In genomic region chr11:65857500-65858353, GRCh38 we compare ENCODE assay signal across 8 cellular contexts. TPM values are rescaled to one million over a fixed set of nuclear protein-coding genes. Genes with fewer than 3 reads are reported as not detected.
A peak's percentile ranks its signal among the peaks of the same experiment; 100 is the strongest.
DNase-seq lines count a peak whose midpoint lies in the region; ATAC-seq and TF ChIP-seq lines count a peak whose summit lies in the region.

CFL1 (minus strand) TSS chr11:65858180; CDS start chr11:65858099, 81 bp downstream.

- ATAC-seq in omental fat pad (ENCODE audit: low FRiP score): peak; percentile 77

- H3K27me3 Mint-ChIP-seq in activated naive CD4-positive, alpha-beta T cell treated with anti-CD3 and anti-CD28 coated beads, Interleukin-2, amount 50 U/mL, for 24 hours: no peaks in the 10 kb centered on the region

- H3K36me3 Mint-ChIP-seq in activated naive CD4-positive, alpha-beta T cell treated with anti-CD3 and anti-CD28 coated beads, Interleukin-2, amount 50 U/mL, for 24 hours: peaks cover 23% of the 10 kb centered on the region

- CTCF ChIA-PET in HEK293T (lab: Yijun Ruan, JAX): interaction anchor here (0.6 to 3.7 kb wide), 2 partner anchors 31 to 1273 kb away, joined by 5 to 59 read pairs; partner anchors contain the start of genes CCDC85B and FIBP

- H3K27ac Mint-ChIP-seq in activated naive CD4-positive, alpha-beta T cell treated with anti-CD3 and anti-CD28 coated beads, Interleukin-2, amount 50 U/mL, for 24 hours: peak within 1 kb of the TSS; percentile 98

- TF ChIP-seq CTCF in omental fat pad (IDR thresholded peaks at IDR 0.05): no peak

- no peaks in the 10 kb centered on the region for H3K9me3 Mint-ChIP-seq in activated naive CD4-positive, alpha-beta T cell treated with anti-CD3 and anti-CD28 coated beads, Interleukin-2, amount 50 U/mL, for 24 hours

- DNase-seq in GF-D8 (lab: John Stamatoyannopoulos, UW) (peak; percentile 91), HEK293T (ENCODE audit: extremely low spot score) (peak; percentile 85), NAMALWA (ENCODE audit: low spot score) (peak; percentile 98), SKM-1 (lab: John Stamatoyannopoulos, UW; ENCODE audit: unreplicated experiment) (peak; percentile 95), globus pallidus (ENCODE audit: low spot score) (peak; percentile 97), omental fat pad (ENCODE audit: low spot score) (peak; percentile 79)

- POLR2A ChIA-PET in HEK293T (lab: Yijun Ruan, JAX): interaction anchor here (0.6 to 17.2 kb wide), 16 partner anchors 9 to 737 kb away, joined by 3 to 289 read pairs (median 4); partner anchors contain the start of genes CCDC85B, CTSW, FAM89B and FIBP

- peaks cover 63% of the 10 kb centered on the region for H3K4me1 Mint-ChIP-seq in activated naive CD4-positive, alpha-beta T cell treated with anti-CD3 and anti-CD28 coated beads, Interleukin-2, amount 50 U/mL, for 24 hours

- H3K27ac ChIP-seq in temporal lobe (ENCODE audit: low read depth, low read length): peak within 1 kb of the TSS; percentile 95

- H3K4me3 Mint-ChIP-seq in activated naive CD4-positive, alpha-beta T cell treated with anti-CD3 and anti-CD28 coated beads, Interleukin-2, amount 50 U/mL, for 24 hours: peak within 1 kb of the TSS; percentile 95

TF ChIP-seq in HEK293T, 16 proteins besides CTCF, POLR2A, EP300 and RAD21:
- TF ChIP-seq FOXM1 (IDR thresholded peaks at IDR 0.05; ENCODE audit: borderline replicate concordance): peak; percentile 44; the same call in 1 of the 2 replicates
- peak; percentile 96 for TF ChIP-seq ARNT (IDR thresholded peaks at IDR 0.05)
- peak; percentile 58 for TF ChIP-seq L3MBTL2 (conservative IDR thresholded peaks at IDR 0.05)
- no peak for TF ChIP-seq NFRKB (IDR thresholded peaks at IDR 0.05)
- TF ChIP-seq PKNOX1 (IDR thresholded peaks at IDR 0.05): no peak
- no peak for TF ChIP-seq HDGF (IDR thresholded peaks at IDR 0.05; ENCODE audit: borderline replicate concordance)
- TF ChIP-seq SUZ12 (IDR thresholded peaks at IDR 0.05): no peak
- no peak; the same call in 1 of the 2 replicates for TF ChIP-seq CTBP1 (IDR thresholded peaks at IDR 0.05; ENCODE audit: borderline replicate concordance)
- peak; percentile 91; the same call in 1 of the 2 replicates for TF ChIP-seq LEF1 (IDR thresholded peaks at IDR 0.05; ENCODE audit: borderline replicate concordance)
- TF ChIP-seq FOXA1 (IDR thresholded peaks at IDR 0.05): no peak
- no peak for TF ChIP-seq BHLHE40 (IDR thresholded peaks at IDR 0.05; ENCODE audit: borderline replicate concordance)
- TF ChIP-seq TARDBP (IDR thresholded peaks at IDR 0.05): no peak
- TF ChIP-seq ELF4 (IDR thresholded peaks at IDR 0.05): peak; percentile 95
- TF ChIP-seq FOXK2 (IDR thresholded peaks at IDR 0.05): no peak
- no peak for TF ChIP-seq SP1 (IDR thresholded peaks at IDR 0.05)
- TF ChIP-seq ZNF384 (IDR thresholded peaks at IDR 0.05): no peak

RNA-seq across cellular contexts. Expression of gene CFL1, which starts in this region (rescaled TPM):
- total RNA-seq in omental fat pad (100 to 1,000 TPM; 485 to 798 (median 586) TPM), temporal lobe (666 TPM)

Comparison
In these comparisons a context has a peak if more than half of its experiments do, and no peak if none do; other contexts are left out.
1. Peak in every context shown above with its lines: DNase-seq, ATAC-seq and H3K27ac ChIP-seq.